ENCODE assay signal across 9 cellular contexts in genomic region chr4:180057891-180058643, GRCh38.
DNase-seq lines count a peak whose midpoint lies in the region; ATAC-seq, FAIRE-seq and TF ChIP-seq lines count a peak whose summit lies in the region.
"Had no signal": no experiment of that assay in that cellular context is flagged by ENCODE, and none has a peak within 500 bp of the region (broad histone marks: within the 10 kb centered on the region; RNA-seq: fewer than 3 reads in every experiment).

No MANE protein-coding gene starts in this region.

- no peaks in the 10 kb centered on the region for H3K79me2 ChIP-seq in PC-9 (ENCODE audit: low read depth)

- no peak overlapping the region for H3K27ac ChIP-seq in PC-9

- peaks cover 14 to 22% (median 14%) of the 10 kb centered on the region in 3 donors for H3K4me1 Mint-ChIP-seq in naive B cell

- no peak for FAIRE-seq in GM12892 (lab: Jason Lieb, UNC)
- no peak for FAIRE-seq in RCC 7860 (lab: Jason Lieb, UNC)

- H3K9me3 ChIP-seq in PC-9 (ENCODE audit: insufficient read depth, low read depth) = no peaks in the 10 kb centered on the region

- H3K4me1 ChIP-seq in PC-9 (replicated peaks; ENCODE audit: insufficient read depth) = 0 out of 2 replicates have a peak, but pooled peaks cover 5% of the 10 kb centered on the region

- H3K27me3 ChIP-seq in PC-9 (ENCODE audit: insufficient read depth, low read depth) = peaks cover 41% of the 10 kb centered on the region

- no peaks in the 10 kb centered on the region for H3K9me2 ChIP-seq in PC-9 (ENCODE audit: insufficient read depth)

- no peak for TF ChIP-seq POLR2A in GM12892 (IDR thresholded peaks at IDR 0.05; ENCODE audit: low read depth, low read length)

- peaks cover 0 to 7% of the 10 kb centered on the region in 2 donors for H3K36me3 Mint-ChIP-seq in naive B cell

- no peak overlapping the region for H3K27ac Mint-ChIP-seq in naive B cell
- H3K27ac Mint-ChIP-seq: T-helper 1 cell treated with Interleukin-12 subunit alpha and Interleukin-12 subunit beta and Interleukin-4 antibody, amounts not matched to agents 30 μg/mL and 1 μg/mL, for 36 hours had no signal

- peaks cover 52 to 58% (median 57%) of the 10 kb centered on the region in 3 donors for H3K27me3 Mint-ChIP-seq in naive B cell

- POLR2A ChIA-PET in PC-9 (lab: Charles Lee; ENCODE audit: unreplicated experiment) = no interaction called here

- DNase-seq in GM12892 (ENCODE audit: insufficient read length) (peak; percentile 23), PC-9 (peak in 1 of 2 experiments; percentile 16), epithelial cell of proximal tubule (ENCODE audit: low read depth) (no peak), naive B cell (peak; percentile 27), RCC 7860 (ENCODE audit: low spot score) (no peak), T1000 (lab: John Stamatoyannopoulos, UW) (no peak), foreskin melanocyte (no peak)

- peak overlapping the region; percentile 74 to 88 (median 84) for H3K4me3 Mint-ChIP-seq in naive B cell

- peak overlapping the region; percentile 79 for H3K4me2 ChIP-seq in PC-9

- TF ChIP-seq CTCF in PC-9 (conservative IDR thresholded peaks at IDR 0.05) = no peak
- no peak for TF ChIP-seq CTCF in epithelial cell of proximal tubule (conservative IDR thresholded peaks at IDR 0.05; ENCODE audit: low read depth, low read length)

- H3K4me3 ChIP-seq in PC-9 = peak overlapping the region; percentile 52; the same call in 1 of the 2 replicates
- H3K4me3 ChIP-seq in epithelial cell of proximal tubule (ENCODE audit: low read depth, low read length) = peak overlapping the region; percentile 63

- no peaks in the 10 kb centered on the region for H4K20me1 ChIP-seq in PC-9 (ENCODE audit: insufficient read depth)

- H3K36me3 ChIP-seq in PC-9 (ENCODE audit: low read depth) = no peaks in the 10 kb centered on the region

- no TSS peak for BruUV-seq in PC-9 (replicated peaks; lab: Mats Ljungman, UMichigan)

- no peaks in the 10 kb centered on the region for H3F3A ChIP-seq in PC-9 (ENCODE audit: insufficient read depth, low read depth)

- CTCF ChIA-PET in PC-9 (lab: Charles Lee) = no interaction called here

- intact Hi-C loops in PC-9 (cut with micrococcal nuclease; ENCODE audit: unreplicated experiment) = loop anchor here (5.0 kb wide), 1 partner anchor 89 kb away; no protein-coding TSS in a partner anchor

- peak; percentile 51 for ATAC-seq in HG02610 (IDR thresholded peaks at IDR 0.05; ENCODE audit: unreplicated experiment)
- ATAC-seq in naive B cell (ENCODE audit: low read depth in 2 of 2) = peak; percentile 56 to 59

- H3K9me3 Mint-ChIP-seq in naive B cell = no peaks in the 10 kb centered on the region
- H3K9me3 Mint-ChIP-seq: T-helper 1 cell treated with Interleukin-12 subunit alpha and Interleukin-12 subunit beta and Interleukin-4 antibody, amounts not matched to agents 30 μg/mL and 1 μg/mL, for 36 hours had no signal

- peak overlapping the region; percentile 68 for H2AFZ ChIP-seq in PC-9

Comparison
In these comparisons a context has a peak if more than half of its experiments do, and no peak if none do; other contexts are left out.
1. DNase-seq: peak in GM12892 (single experiment) and naive B cell (single experiment); none in epithelial cell of proximal tubule (single experiment), RCC 7860 (single experiment), T1000 (single experiment) and foreskin melanocyte (single experiment).